Comparison of ENCODE assay signal across 25 cellular contexts in the genomic region with DNA sequence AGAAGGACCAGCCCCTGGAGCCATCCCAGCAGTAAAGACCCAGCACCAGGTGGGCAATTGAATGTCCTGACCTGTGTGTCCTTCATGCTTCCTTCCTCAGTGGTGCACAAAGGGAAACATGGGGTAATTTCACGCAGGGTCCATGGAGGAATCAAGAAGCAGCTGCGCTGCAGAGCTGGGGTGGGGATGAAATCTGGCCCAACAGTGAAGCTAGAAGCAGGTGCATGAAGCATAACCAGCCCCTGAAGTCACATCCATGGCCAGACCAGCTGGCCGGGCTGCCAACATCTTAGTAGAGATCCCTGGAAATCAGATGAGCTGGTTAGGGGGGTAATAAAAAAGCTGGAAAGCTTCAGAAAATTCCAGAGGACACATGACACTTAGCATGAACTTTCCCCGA.
A peak's percentile ranks its signal among the peaks of the same experiment; 100 is the strongest.
DNase-seq lines count a peak whose midpoint lies in the region; ATAC-seq and TF ChIP-seq lines count a peak whose summit lies in the region.
"Had no signal": no experiment of that assay in that cellular context is flagged by ENCODE, and none has a peak within 500 bp of the region (broad histone marks: within the 10 kb centered on the region; RNA-seq: fewer than 3 reads in every experiment).

No MANE protein-coding gene starts in this region.

- H3K4me1 Mint-ChIP-seq in osteocyte (ENCODE audit: unreplicated experiment) = no peaks in the 10 kb centered on the region
- H3K4me1 Mint-ChIP-seq in T-helper 2 cell treated with Interferon-gamma antibody and Interleukin-4, amounts not matched to agents 5 μg/mL and 100 μg/mL, for 36 hours (ENCODE audit: low read depth) = no peaks in the 10 kb centered on the region
- H3K4me1 Mint-ChIP-seq: CD14-positive monocyte; CD4-positive, CD25-positive, alpha-beta regulatory T cell; CD8-positive, alpha-beta memory T cell had no signal

- no peaks in the 10 kb centered on the region for H3K27me3 ChIP-seq in lower lobe of right lung (ENCODE audit: low read depth)
- H3K27me3 ChIP-seq: BE2C, BLaER1 had no signal

- H3K27ac ChIP-seq in caudate nucleus (ENCODE audit: low read depth, low read length) = peak overlapping the region; percentile 64
- H3K27ac ChIP-seq in lower lobe of right lung = peak overlapping the region; percentile 18
- peak overlapping the region; percentile 59 for H3K27ac ChIP-seq in substantia nigra (ENCODE audit: low read depth, low read length, poor library complexity, severe bottlenecking)
- H3K27ac ChIP-seq: BLaER1 had no signal

- H3K4me1 ChIP-seq in lower lobe of right lung = no peaks in the 10 kb centered on the region
- H3K4me1 ChIP-seq in mucosa of descending colon (ENCODE audit: low read depth) = no peaks in the 10 kb centered on the region
- H3K4me1 ChIP-seq: BE2C, BLaER1 had no signal

- TF ChIP-seq CTCF in lower lobe of right lung (IDR thresholded peaks at IDR 0.05) (no peak), osteocyte (IDR thresholded peaks at IDR 0.05) (no peak), mucosa of descending colon (IDR thresholded peaks at IDR 0.05) (no peak)

- no peak overlapping the region for H3K27ac Mint-ChIP-seq in osteocyte (ENCODE audit: unreplicated experiment)
- H3K27ac Mint-ChIP-seq in T-helper 2 cell treated with Interferon-gamma antibody and Interleukin-4, amounts not matched to agents 5 μg/mL and 100 μg/mL, for 36 hours = no peak overlapping the region
- H3K27ac Mint-ChIP-seq: CD14-positive monocyte; CD4-positive, alpha-beta memory T cell; CD4-positive, CD25-positive, alpha-beta regulatory T cell had no signal

- no peak for DNase-seq in caudate nucleus (lab: John Stamatoyannopoulos, UW)
- no peak for DNase-seq in lower lobe of right lung
- DNase-seq in osteocyte (ENCODE audit: extremely low spot score, unreplicated experiment) = peak; percentile 65
- no peak for DNase-seq in substantia nigra (lab: John Stamatoyannopoulos, UW)
- DNase-seq in occipital lobe (lab: John Stamatoyannopoulos, UW) = no peak
- DNase-seq in left colon = no peak
- DNase-seq in T-helper 2 cell treated with Interferon-gamma antibody and Interleukin-4, amounts not matched to agents 5 μg/mL and 100 μg/mL, for 36 hours (ENCODE audit: low spot score) = no peak
- no peak for DNase-seq in mucosa of descending colon
- DNase-seq: 8988T; ACHN; BE2C; CD4-positive, alpha-beta memory T cell; CD4-positive, CD25-positive, alpha-beta regulatory T cell; CD8-positive, alpha-beta memory T cell; COR-L47; DMS 273 treated with DMSO at 0.1 percent for 48 hours; DMS153; DMS53; DMS79; DND-41; EL; GDM1 had no signal

- no peak overlapping the region for H3K4me3 ChIP-seq in lower lobe of right lung
- H3K4me3 ChIP-seq in mucosa of descending colon = no peak overlapping the region
- H3K4me3 ChIP-seq: BLaER1, GM12878 had no signal

- intact Hi-C loops in lower lobe of right lung (cut with DNase I) = no loop called here
- intact Hi-C loops in left colon (cut with DNase I, micrococcal nuclease) = no loop called here
- intact Hi-C loops in mucosa of descending colon (cut with DNase I, micrococcal nuclease) = no loop called here

- H3K4me3 Mint-ChIP-seq in osteocyte (ENCODE audit: unreplicated experiment) = no peak overlapping the region
- H3K4me3 Mint-ChIP-seq in T-helper 2 cell treated with Interferon-gamma antibody and Interleukin-4, amounts not matched to agents 5 μg/mL and 100 μg/mL, for 36 hours = no peak overlapping the region
- H3K4me3 Mint-ChIP-seq: CD14-positive monocyte; CD4-positive, alpha-beta memory T cell; CD4-positive, CD25-positive, alpha-beta regulatory T cell; CD8-positive, alpha-beta memory T cell had no signal

- H3K9me3 ChIP-seq in lower lobe of right lung = peaks cover 8% of the 10 kb centered on the region
- H3K9me3 ChIP-seq in mucosa of descending colon = peaks cover 6% of the 10 kb centered on the region
- H3K9me3 ChIP-seq: BE2C had no signal

- no peaks in the 10 kb centered on the region for H3K36me3 ChIP-seq in lower lobe of right lung
- no peaks in the 10 kb centered on the region for H3K36me3 ChIP-seq in mucosa of descending colon (ENCODE audit: low read depth)
- H3K36me3 ChIP-seq: BE2C, BLaER1 had no signal

- ATAC-seq in lower lobe of right lung (no peak), left colon (no peak), mucosa of descending colon (no peak)
- ATAC-seq: GM12878 had no signal

- H3K9me3 Mint-ChIP-seq in osteocyte (ENCODE audit: unreplicated experiment) = peaks cover 54% of the 10 kb centered on the region
- H3K9me3 Mint-ChIP-seq in T-helper 2 cell treated with Interferon-gamma antibody and Interleukin-4, amounts not matched to agents 5 μg/mL and 100 μg/mL, for 36 hours = peaks cover 38% of the 10 kb centered on the region

- no peaks in the 10 kb centered on the region for H3K27me3 Mint-ChIP-seq in osteocyte (ENCODE audit: unreplicated experiment)
- H3K27me3 Mint-ChIP-seq in T-helper 2 cell treated with Interferon-gamma antibody and Interleukin-4, amounts not matched to agents 5 μg/mL and 100 μg/mL, for 36 hours (ENCODE audit: low read depth) = no peaks in the 10 kb centered on the region
- H3K27me3 Mint-ChIP-seq: CD4-positive, alpha-beta memory T cell; CD4-positive, CD25-positive, alpha-beta regulatory T cell had no signal

- H3K36me3 Mint-ChIP-seq in osteocyte (ENCODE audit: unreplicated experiment) = no peaks in the 10 kb centered on the region
- H3K36me3 Mint-ChIP-seq in T-helper 2 cell treated with Interferon-gamma antibody and Interleukin-4, amounts not matched to agents 5 μg/mL and 100 μg/mL, for 36 hours (ENCODE audit: low read depth) = no peaks in the 10 kb centered on the region
- H3K36me3 Mint-ChIP-seq: CD14-positive monocyte; CD4-positive, CD25-positive, alpha-beta regulatory T cell; CD8-positive, alpha-beta memory T cell had no signal
